In genomic region chr11:131385763-131386394, GRCh38 we compare ENCODE assay signal across 21 cellular contexts. TPM values are rescaled to one million over a fixed set of nuclear protein-coding genes. Genes with fewer than 3 reads are reported as not detected.
DNase-seq lines count a peak whose midpoint lies in the region; ATAC-seq, FAIRE-seq and TF ChIP-seq lines count a peak whose summit lies in the region.
"Had no signal": no experiment of that assay in that cellular context is flagged by ENCODE, and none has a peak within 500 bp of the region (broad histone marks: within the 10 kb centered on the region; RNA-seq: fewer than 3 reads in every experiment).

No MANE protein-coding gene starts in this region.

- H4K20me1 ChIP-seq in HepG2 (ENCODE audit: insufficient read depth, low read length) = no peaks in the 10 kb centered on the region
- no peaks in the 10 kb centered on the region for H4K20me1 ChIP-seq in mammary epithelial cell (ENCODE audit: insufficient read depth, low read length)

- CTCF ChIA-PET in HepG2 (lab: Yijun Ruan, JAX; ENCODE audit: low intra/inter-chr PET ratio, low total read pairs) (no interaction called here), mammary epithelial cell (lab: Charles Lee; ENCODE audit: low non-redundant PET) (no interaction called here)

- no peak for TF ChIP-seq RAD21 in HepG2 (CRISPR knock-in tag; IDR thresholded peaks at IDR 0.05)

- H3K9me3 ChIP-seq in HepG2 (ENCODE audit: low read length) (no peaks in the 10 kb centered on the region), right lobe of liver (no peaks in the 10 kb centered on the region), SJCRH30 (replicated peaks) (no peaks in the 10 kb centered on the region), mammary epithelial cell (replicated peaks; ENCODE audit: insufficient read depth, low read length) (no peaks in the 10 kb centered on the region)
- H3K9me3 ChIP-seq: BE2C had no signal

- H3K27me3 ChIP-seq in HepG2 (ENCODE audit: control insufficient read depth in 1 of 2, insufficient read depth in 2 of 2, low read length in 2 of 2) = peaks cover 0 to 17% of the 10 kb centered on the region in 2 experiments; a peak in 4 of 5 replicates
- no peaks in the 10 kb centered on the region for H3K27me3 ChIP-seq in right lobe of liver
- no peaks in the 10 kb centered on the region for H3K27me3 ChIP-seq in SJCRH30
- no peaks in the 10 kb centered on the region for H3K27me3 ChIP-seq in mammary epithelial cell (ENCODE audit: insufficient read depth, low read length)
- H3K27me3 ChIP-seq: BE2C had no signal

- no peaks in the 10 kb centered on the region for H3K36me3 ChIP-seq in HepG2 (replicated peaks in 1 of 2; ENCODE audit: control insufficient read depth in 1 of 2, insufficient read depth in 2 of 2, low read length in 2 of 2)
- H3K36me3 ChIP-seq in right lobe of liver = no peaks in the 10 kb centered on the region
- no peaks in the 10 kb centered on the region for H3K36me3 ChIP-seq in SJCRH30
- no peaks in the 10 kb centered on the region for H3K36me3 ChIP-seq in mammary epithelial cell (ENCODE audit: insufficient read depth, low read length)
- H3K36me3 ChIP-seq: BE2C had no signal

- dilution Hi-C loops in mammary epithelial cell (cut with HindIII; ENCODE audit: low sequenced_read_pairs) = no loop called here

- H3K4me1 ChIP-seq in HepG2 (ENCODE audit: insufficient read depth, low read length) (no peaks in the 10 kb centered on the region), right lobe of liver (no peaks in the 10 kb centered on the region), SJCRH30 (no peaks in the 10 kb centered on the region), mammary epithelial cell (ENCODE audit: insufficient read depth, low read length) (no peaks in the 10 kb centered on the region)
- H3K4me1 ChIP-seq: BE2C had no signal

- POLR2A ChIA-PET in HepG2 (lab: Yijun Ruan, JAX) = no interaction called here

- H3K79me2 ChIP-seq in HepG2 (ENCODE audit: insufficient read depth, low read length) (no peaks in the 10 kb centered on the region), mammary epithelial cell (ENCODE audit: insufficient read depth, low read length) (no peaks in the 10 kb centered on the region)

- no peak for TF ChIP-seq POLR2A in HepG2 (IDR thresholded peaks at IDR 0.05; ENCODE audit: insufficient read depth in 1 of 2, low read depth in 2 of 2, low read length in 2 of 2)
- no peak for TF ChIP-seq POLR2A in right lobe of liver (IDR thresholded peaks at IDR 0.05)

- H2AFZ ChIP-seq in HepG2 (ENCODE audit: low read length) = no peak overlapping the region
- no peak overlapping the region for H2AFZ ChIP-seq in mammary epithelial cell (ENCODE audit: low read depth, low read length)

- TF ChIP-seq CTCF in HepG2 (CRISPR knock-in tag; IDR thresholded peaks at IDR 0.05) (no peak), right lobe of liver (IDR thresholded peaks at IDR 0.05) (no peak), VCaP (conservative IDR thresholded peaks at IDR 0.05) (no peak), mammary epithelial cell (conservative IDR thresholded peaks at IDR 0.05 in 1 of 2, IDR thresholded peaks at IDR 0.05 in 1 of 2; ENCODE audit: extremely low read depth in 1 of 2, insufficient read depth in 1 of 2, low read depth in 1 of 2, low read length in 2 of 2) (no peak)

- no peak for TF ChIP-seq EP300 in HepG2 (IDR thresholded peaks at IDR 0.05; ENCODE audit: low read depth in 2 of 2, low read length in 2 of 2)
- TF ChIP-seq EP300 in HepG2 (CRISPR knock-in tag; IDR thresholded peaks at IDR 0.05; ENCODE audit: borderline replicate concordance) = no peak

- intact Hi-C loops in HepG2 (cut with micrococcal nuclease; ENCODE audit: unreplicated experiment) (no loop called here), right lobe of liver (cut with DNase I) (no loop called here), left colon (cut with DNase I, micrococcal nuclease) (no loop called here), mammary epithelial cell (cut with micrococcal nuclease) (no loop called here)

- H3K4me2 ChIP-seq in HepG2 (ENCODE audit: low read depth, low read length) (no peak overlapping the region), mammary epithelial cell (ENCODE audit: insufficient read depth, low read depth, low read length) (no peak overlapping the region)

- in situ Hi-C loops in HepG2 (cut with HindIII; ENCODE audit: extremely low pct_ligation_motif_present, low pct_unique_long_range_greater_than_20kb) (no loop called here), mammary epithelial cell (cut with MboI; ENCODE audit: low sequenced_read_pairs in 2 of 2) (no loop called here)

- H3K27ac ChIP-seq in HepG2 (ENCODE audit: extremely low read length, insufficient read depth, low read length) = no peak overlapping the region
- H3K27ac ChIP-seq in right lobe of liver = no peak overlapping the region
- H3K27ac ChIP-seq in VCaP = peak overlapping the region; percentile 49
- no peak overlapping the region for H3K27ac ChIP-seq in SJCRH30
- H3K27ac ChIP-seq in mammary epithelial cell (ENCODE audit: insufficient read depth, low read depth, low read length) = no peak overlapping the region
- H3K27ac ChIP-seq: C4-2B, HL-60 had no signal

- BruUV-seq in HepG2 (replicated peaks; lab: Mats Ljungman, UMichigan) (no TSS peak), mammary epithelial cell (replicated peaks; lab: Mats Ljungman, UMichigan) (no TSS peak)

- DNase-seq in HepG2 (ENCODE audit: low spot score) (no peak), right lobe of liver (no peak), left colon (no peak), SJCRH30 (no peak), COLO668 (lab: John Stamatoyannopoulos, UW; ENCODE audit: unreplicated experiment) (no peak), mammary epithelial cell (no peak)
- DNase-seq: BE2C; CD4-positive, alpha-beta memory T cell; COR-L47; DMS153; DND-41; GDM1 had no signal

- H3K4me3 ChIP-seq in HepG2 (replicated peaks in 1 of 3; ENCODE audit: insufficient read depth in 1 of 3, low read depth in 2 of 3, low read length in 3 of 3) (no peak overlapping the region), right lobe of liver (no peak overlapping the region), SJCRH30 (no peak overlapping the region), mammary epithelial cell (replicated peaks in 1 of 3; ENCODE audit: insufficient read depth in 1 of 3, low read depth in 2 of 3, low read length in 3 of 3) (no peak overlapping the region)

- 2% methylated on average over 4 of the region's 4 CpGs for WGBS in HepG2 (ENCODE audit: low lambda C conversion rate)
- WGBS in right lobe of liver (ENCODE audit: insufficient coverage, low coverage, low lambda C conversion rate, missing lambda C conversion rate) = 63% methylated on average over 4 of the region's 4 CpGs
- 52% methylated on average over 4 of the region's 4 CpGs for WGBS in mammary epithelial cell (ENCODE audit: low coverage, missing lambda C conversion rate)

- H3K9ac ChIP-seq in HepG2 (ENCODE audit: insufficient read depth, low read depth, low read length) (no peak overlapping the region), mammary epithelial cell (ENCODE audit: insufficient read depth, low read length) (no peak overlapping the region)

- no peak for FAIRE-seq in HepG2 (lab: Jason Lieb, UNC)
- FAIRE-seq: A204.1, D721Med, GM12892, GM19239, H54 had no signal

- ATAC-seq in HepG2 (no peak), right lobe of liver (no peak), left colon (peak; percentile 88)
- ATAC-seq: HCT116 had no signal

TF ChIP-seq in HepG2, 621 proteins besides CTCF, POLR2A, EP300 and RAD21:
- TF ChIP-seq NFE2L2 (IDR thresholded peaks at IDR 0.05; ENCODE audit: low read length) (peak; percentile 76), PAX8 (CRISPR knock-in tag; IDR thresholded peaks at IDR 0.05; ENCODE audit: borderline replicate concordance) (no peak), MAFK (conservative IDR thresholded peaks at IDR 0.05 in 1 of 2, IDR thresholded peaks at IDR 0.05 in 1 of 2; ENCODE audit: low read length in 2 of 2) (peak; percentile 48 to 56; a peak in 2 of 4 replicates), MAFF (IDR thresholded peaks at IDR 0.05; ENCODE audit: low read depth, low read length) (0 out of 2 replicates have a peak, but pooled peaks have one; percentile 34)
TF ChIP-seq in HepG2: peak in this region for 3.

RNA-seq across cellular contexts. Expression of gene NTM, which starts 15.5 kb away (rescaled TPM):
- not detected in 2 replicates for total RNA-seq in HepG2 (2016; rRNA removed; fragmentation: Illumina TruSeq; extraction: Trizol)
- total RNA-seq in HepG2 (2016; cell fraction: cytosol; rRNA removed; fragmentation: Illumina TruSeq; extraction: Trizol; ENCODE audit: low read depth) = not detected in 2 replicates
- total RNA-seq in HepG2 (2016; cell fraction: insoluble cytoplasmic fraction; rRNA removed; fragmentation: Illumina TruSeq; extraction: Trizol) = not detected in 2 replicates
- not detected in 2 replicates for total RNA-seq in HepG2 (2016; cell fraction: membrane; rRNA removed; fragmentation: Illumina TruSeq; extraction: Trizol)
- total RNA-seq in HepG2 (2016; cell fraction: nucleus; rRNA removed; fragmentation: Illumina TruSeq; extraction: Trizol) = not detected in 2 replicates
- not detected in 2 replicates for polyA plus RNA-seq in HepG2 (2011; rRNA removed)
- not detected in 2 replicates for polyA plus RNA-seq in HepG2 (2011; cell fraction: cytosol; rRNA removed)
- polyA plus RNA-seq in HepG2 (2011; cell fraction: nucleus; rRNA removed) = not detected in 2 replicates
- not detected in 2 replicates for polyA plus RNA-seq in HepG2 (2012)
- not detected in 2 replicates for polyA plus RNA-seq in HepG2 (2016; cell fraction: cytosol; fragmentation: Illumina TruSeq; extraction: Trizol; ENCODE audit: low read depth)
- not detected in 2 replicates for polyA plus RNA-seq in HepG2 (2016; cell fraction: insoluble cytoplasmic fraction; fragmentation: Illumina TruSeq; extraction: Trizol; ENCODE audit: low read depth)
- not detected in 2 replicates for polyA plus RNA-seq in HepG2 (2016; cell fraction: membrane; fragmentation: Illumina TruSeq; extraction: Trizol; ENCODE audit: low read depth)
- not detected in 2 replicates for polyA plus RNA-seq in HepG2 (2016; cell fraction: nucleus; fragmentation: Illumina TruSeq; extraction: Trizol; ENCODE audit: insufficient read depth, low read depth)
- not detected in 2 replicates for polyA minus RNA-seq in HepG2 (2011; rRNA and poly(A)+ RNA removed; ENCODE audit: low replicate concordance)
- not detected in 2 replicates for polyA minus RNA-seq in HepG2 (2011; cell fraction: cytosol; rRNA and poly(A)+ RNA removed)
- polyA minus RNA-seq in HepG2 (2011; cell fraction: nucleus; rRNA and poly(A)+ RNA removed) = not detected in 2 replicates
- total RNA-seq in right lobe of liver = under 1 TPM in 1 of 6 experiments, not detected in 5; 0.35 TPM
- 1 to 10 TPM; 1.0 to 1.7 TPM for total RNA-seq in left colon
- total RNA-seq in SJCRH30 (2014; rRNA removed; shearing (Covaris generic)) = not detected in 2 replicates
- total RNA-seq in mammary epithelial cell = 100 to 1,000 TPM in 1 of 2 donors, 10 to 100 TPM in 1; 61.9 to 105 TPM
- 37.2 TPM for polyA plus RNA-seq in mammary epithelial cell
- polyA minus RNA-seq in mammary epithelial cell = 69.2 TPM
- total RNA-seq: CD4-positive, alpha-beta memory T cell had no signal
- polyA plus RNA-seq: CD4-positive, alpha-beta memory T cell had no signal

Comparison
In these comparisons a context has a peak if more than half of its experiments do, and no peak if none do; other contexts are left out.
1. RNA of gene NTM, which starts 15.5 kb away (total RNA-seq): 61.9 to 105 TPM in mammary epithelial cell; 1.0 to 1.7 TPM in left colon, 0.35 TPM in right lobe of liver, not detected in HepG2 and not detected in SJCRH30; every median in the first group is over 10 times any median in the second.